In genomic region chr3:181417748-181418147, GRCh38 we compare ENCODE assay signal across 15 cellular contexts.
DNase-seq lines count a peak whose midpoint lies in the region; ATAC-seq and TF ChIP-seq lines count a peak whose summit lies in the region.
"Had no signal": no experiment of that assay in that cellular context is flagged by ENCODE, and none has a peak within 500 bp of the region (broad histone marks: within the 10 kb centered on the region; RNA-seq: fewer than 3 reads in every experiment).

No MANE protein-coding gene starts in this region.

- intact Hi-C loops in sigmoid colon (cut with DNase I) = no loop called here

- H3K9me3 Mint-ChIP-seq in endodermal cell = no peaks in the 10 kb centered on the region
- H3K9me3 Mint-ChIP-seq in neural crest cell = no peaks in the 10 kb centered on the region

- WGBS in endodermal cell (ENCODE audit: insufficient coverage in 1 of 2, insufficient read length in 1 of 2), 2 experiments = 63 to 85% methylated on average over 4 to 7 of the region's 8 CpGs
- 48 to 62% methylated on average over 8 of the region's 8 CpGs for WGBS in sigmoid colon, 2 donors

- no peak for ATAC-seq in GM18511 (IDR thresholded peaks at IDR 0.05; ENCODE audit: unreplicated experiment)

- H3K4me3 ChIP-seq in endodermal cell (ENCODE audit: low read length) (no peak overlapping the region), sigmoid colon (no peak overlapping the region)
- H3K4me3 ChIP-seq: BLaER1, suprapubic skin had no signal

- no peak for TF ChIP-seq EP300 in sigmoid colon (IDR thresholded peaks at IDR 0.05)

- H3K9ac ChIP-seq in endodermal cell (ENCODE audit: extremely low read depth, low read length, poor library complexity, severe bottlenecking) = no peak overlapping the region
- H3K9ac ChIP-seq: BLaER1 had no signal

- TF ChIP-seq CTCF in endodermal cell (conservative IDR thresholded peaks at IDR 0.05) (no peak), neural crest cell (conservative IDR thresholded peaks at IDR 0.05) (no peak), sigmoid colon (IDR thresholded peaks at IDR 0.05) (no peak)

- H3K27ac ChIP-seq in endodermal cell (ENCODE audit: low read depth, low read length) = peak overlapping the region; percentile 81
- no peak overlapping the region for H3K27ac ChIP-seq in sigmoid colon
- H3K27ac ChIP-seq: BLaER1, suprapubic skin, VCaP had no signal

- H3K27ac Mint-ChIP-seq in endodermal cell = no peak overlapping the region
- H3K27ac Mint-ChIP-seq in neural crest cell (ENCODE audit: unreplicated experiment) = no peak overlapping the region
- H3K27ac Mint-ChIP-seq: HFFc6 had no signal

- DNase-seq in M059J (ENCODE audit: low read depth) (peak; percentile 3), RPMI7951 (ENCODE audit: low read depth) (peak; percentile 19), endodermal cell (no peak), neural crest cell (ENCODE audit: low read depth, low spot score) (peak; percentile 20), hepatic stellate cell (ENCODE audit: low spot score) (no peak), HT-29 (ENCODE audit: low spot score) (no peak), sigmoid colon (no peak)
- DNase-seq: activated T-cell treated with anti-CD3 and anti-CD28 coated beads for 4 hours, amniotic stem cell, GDM1, HFFc6 had no signal

- H3K4me3 Mint-ChIP-seq in endodermal cell = no peak overlapping the region
- peak overlapping the region; percentile 44 for H3K4me3 Mint-ChIP-seq in neural crest cell
- H3K4me3 Mint-ChIP-seq: HFFc6 had no signal

- no peak for TF ChIP-seq POLR2A in sigmoid colon (IDR thresholded peaks at IDR 0.05)

- H3K36me3 Mint-ChIP-seq in endodermal cell (ENCODE audit: low read depth) (no peaks in the 10 kb centered on the region), neural crest cell (ENCODE audit: low read depth) (no peaks in the 10 kb centered on the region)

- H3K36me3 ChIP-seq in endodermal cell (ENCODE audit: control insufficient read depth, insufficient read depth, low read length) (no peaks in the 10 kb centered on the region), sigmoid colon (no peaks in the 10 kb centered on the region)
- H3K36me3 ChIP-seq: BLaER1, suprapubic skin had no signal

- peaks cover 30% of the 10 kb centered on the region for H3K4me1 Mint-ChIP-seq in endodermal cell
- H3K4me1 Mint-ChIP-seq in neural crest cell = peaks cover 54% of the 10 kb centered on the region

- H3K4me1 ChIP-seq in endodermal cell (ENCODE audit: control insufficient read depth, insufficient read depth, low read length) (no peaks in the 10 kb centered on the region), sigmoid colon (no peaks in the 10 kb centered on the region)
- H3K4me1 ChIP-seq: BLaER1, suprapubic skin had no signal

- H3K27me3 ChIP-seq in endodermal cell (ENCODE audit: control insufficient read depth, insufficient read depth, low read length, poor library complexity, severe bottlenecking) (no peaks in the 10 kb centered on the region), sigmoid colon (no peaks in the 10 kb centered on the region)
- H3K27me3 ChIP-seq: BLaER1, suprapubic skin had no signal

- no peaks in the 10 kb centered on the region for H3K9me3 ChIP-seq in endodermal cell (ENCODE audit: control insufficient read depth, low read length)
- no peaks in the 10 kb centered on the region for H3K9me3 ChIP-seq in sigmoid colon
- H3K9me3 ChIP-seq: BLaER1, suprapubic skin had no signal

- H3K27me3 Mint-ChIP-seq in endodermal cell (ENCODE audit: insufficient read depth) (no peaks in the 10 kb centered on the region), neural crest cell (ENCODE audit: low read depth) (no peaks in the 10 kb centered on the region)

Comparison
In these comparisons a context has a peak if more than half of its experiments do, and no peak if none do; other contexts are left out.
1. DNase-seq: peak in M059J (single experiment), RPMI7951 (single experiment) and neural crest cell (single experiment); none in endodermal cell (single experiment), hepatic stellate cell (single experiment), HT-29 (single experiment) and sigmoid colon (single experiment).